Comparison of ENCODE assay signal across 10 cellular contexts in genomic region chr3:141803538-141803937, GRCh38. TPM values are rescaled to one million over a fixed set of nuclear protein-coding genes. Genes with fewer than 3 reads are reported as not detected.
"Had no signal": no experiment of that assay in that cellular context is flagged by ENCODE, and none has a peak within 500 bp of the region (broad histone marks: within the 10 kb centered on the region; RNA-seq: fewer than 3 reads in every experiment).

No MANE protein-coding gene starts in this region.

RNA-seq across cellular contexts. Expression of gene GRK7, which starts 40.3 kb away (rescaled TPM):
- total RNA-seq: OCI-LY7, PC-3, PC-9, Peyer's patch, Right ventricle myocardium inferior, Right ventricle myocardium superior, RPMI7951, SJSA1, SK-MEL-5 had no signal
- polyA plus RNA-seq: SK-N-SH had no signal
